In genomic region chr6:43243649-43244321, GRCh38 we compare ENCODE assay signal across 1 cellular context.
TF ChIP-seq lines count a peak whose summit lies in the region.

No MANE protein-coding gene starts in this region.

TF ChIP-seq in GM23338, 12 proteins besides CTCF, POLR2A, EP300 and RAD21 (continued from another document):
- TF ChIP-seq REST (IDR thresholded peaks at IDR 0.05; ENCODE audit: unreplicated experiment) (no peak), JUNB (IDR thresholded peaks at IDR 0.05; ENCODE audit: unreplicated experiment) (no peak), ZNF462 (CRISPR knock-in tag; IDR thresholded peaks at IDR 0.05) (no peak), ETS1 (IDR thresholded peaks at IDR 0.05) (no peak)
